ENCODE assay signal across 18 cellular contexts in genomic region chr2:179524940-179525339, GRCh38.
"Had no signal": no experiment of that assay in that cellular context is flagged by ENCODE, and none has a peak within 500 bp of the region (broad histone marks: within the 10 kb centered on the region; RNA-seq: fewer than 3 reads in every experiment).

No MANE protein-coding gene starts in this region.

- H3K36me3 ChIP-seq: prostate gland, thyroid gland had no signal

- ATAC-seq: activated CD8-positive, alpha-beta T cell treated with anti-CD3 and anti-CD28 coated beads, Interleukin-2, amount 10 ng/mL, durations not matched to agents 7 days and 5 days; activated naive CD8-positive, alpha-beta T cell treated with anti-CD3 and anti-CD28 coated beads, Interleukin-2, amount 50 U/mL, for 24 hours; sciatic nerve had no signal

- H3K27me3 ChIP-seq: hepatocyte, thyroid gland had no signal

- H3K4me2 ChIP-seq: hepatocyte had no signal

- H2AFZ ChIP-seq: hepatocyte had no signal

- H3K9me3 ChIP-seq: prostate gland, thyroid gland had no signal

- H3K4me3 ChIP-seq: hepatocyte, lung, prostate gland, thyroid gland had no signal

- DNase-seq: activated CD4-positive, alpha-beta T cell treated with anti-CD3 and anti-CD28 coated beads, Interleukin-2, amount 10 ng/mL, durations not matched to agents 24 days and 14 days; activated CD8-positive, alpha-beta T cell treated with anti-CD3 and anti-CD28 coated beads, Interleukin-2, amount 10 ng/mL, durations not matched to agents 7 days and 5 days; activated naive CD4-positive, alpha-beta T cell treated with anti-CD3 and anti-CD28 coated beads, Interleukin-2, amount 10 ng/mL, durations not matched to agents 7 days and 5 days; activated naive CD8-positive, alpha-beta T cell treated with anti-CD3 and anti-CD28 coated beads, Interleukin-2, amount 50 U/mL, for 24 hours; activated T-cell treated with anti-CD3 and anti-CD28 coated beads, Interleukin-2, amount 50 U/mL, for 24 hours; anterior cingulate cortex; dermis blood vessel endothelial cell; effector memory CD4-positive, alpha-beta T cell; foreskin fibroblast; midbrain; stimulated activated CD8-positive, alpha-beta memory T cell treated with anti-CD3 and anti-CD28 coated beads, Interleukin-4, amount 100 ng/mL, for 48 hours; stimulated activated naive CD4-positive, alpha-beta T cell; T1000; thyroid gland had no signal

- H3K27ac ChIP-seq: hepatocyte, prostate gland, thyroid gland had no signal

- H3K4me1 ChIP-seq: prostate gland, thyroid gland had no signal
